Comparison of ENCODE assay signal across 2 cellular contexts in genomic region chr22:19823638-19824196, GRCh38.
TF ChIP-seq lines count a peak whose summit lies in the region.

No MANE protein-coding gene starts in this region.

TF ChIP-seq in WTC11, 78 proteins besides CTCF, POLR2A, EP300 and RAD21:
- no peak for TF ChIP-seq ZNF425 (CRISPR knock-in tag; conservative IDR thresholded peaks at IDR 0.05)
- TF ChIP-seq TP53 (CRISPR knock-in tag; IDR thresholded peaks at IDR 0.05) = no peak
- 0 out of 2 replicates have a peak, but pooled peaks have one; percentile 12 for TF ChIP-seq GABPB1 (CRISPR knock-in tag; IDR thresholded peaks at IDR 0.05)

TF ChIP-seq in HepG2, 621 proteins besides CTCF, POLR2A, EP300 and RAD21 (continues in another document):
- TF ChIP-seq ZBTB46 (CRISPR knock-in tag; IDR thresholded peaks at IDR 0.05; ENCODE audit: borderline replicate concordance) (no peak), HIC2 (CRISPR knock-in tag; IDR thresholded peaks at IDR 0.05; ENCODE audit: low read depth) (0 out of 2 replicates have a peak, but pooled peaks have one; percentile 19), EEA1 (CRISPR knock-in tag; IDR thresholded peaks at IDR 0.05; ENCODE audit: borderline replicate concordance) (peak; percentile 60; the same call in 1 of the 2 replicates), TFDP1 (CRISPR knock-in tag; IDR thresholded peaks at IDR 0.05; ENCODE audit: borderline replicate concordance) (0 out of 2 replicates have a peak, but pooled peaks have one; percentile 46), ZBTB38 (CRISPR knock-in tag; IDR thresholded peaks at IDR 0.05) (no peak; the same call in 1 of the 2 replicates), HDAC2 (CRISPR knock-in tag; IDR thresholded peaks at IDR 0.05) (0 out of 2 replicates have a peak, but pooled peaks have one; percentile 7), TAF1 (CRISPR knock-in tag; IDR thresholded peaks at IDR 0.05) (0 out of 2 replicates have a peak, but pooled peaks have one; percentile 2), GATAD1 (CRISPR knock-in tag; IDR thresholded peaks at IDR 0.05) (no peak), ZNF512 (CRISPR knock-in tag; IDR thresholded peaks at IDR 0.05) (peak; percentile 80; the same call in 1 of the 2 replicates), ZNF891 (CRISPR knock-in tag; IDR thresholded peaks at IDR 0.05) (peak; percentile 63; the same call in 1 of the 2 replicates), NRL (CRISPR knock-in tag; IDR thresholded peaks at IDR 0.05; ENCODE audit: borderline replicate concordance) (peak; percentile 44; the same call in 1 of the 2 replicates), GFI1 (CRISPR knock-in tag; IDR thresholded peaks at IDR 0.05; ENCODE audit: borderline replicate concordance) (no peak), ZKSCAN1 (IDR thresholded peaks at IDR 0.05; ENCODE audit: low read length) (no peak), ZKSCAN5 (CRISPR knock-in tag; IDR thresholded peaks at IDR 0.05) (0 out of 2 replicates have a peak, but pooled peaks have one; percentile 32), EED (CRISPR knock-in tag; IDR thresholded peaks at IDR 0.05) (no peak), MAX (IDR thresholded peaks at IDR 0.05) (peak; percentile 39), PATZ1 (CRISPR knock-in tag; IDR thresholded peaks at IDR 0.05) (0 out of 2 replicates have a peak, but pooled peaks have one; percentile 5), ZNF740 (CRISPR knock-in tag; IDR thresholded peaks at IDR 0.05) (no peak), XBP1 (CRISPR knock-in tag; IDR thresholded peaks at IDR 0.05) (no peak), MYPOP (CRISPR knock-in tag; IDR thresholded peaks at IDR 0.05) (no peak), FOXO4 (CRISPR knock-in tag; conservative IDR thresholded peaks at IDR 0.05) (0 out of 2 replicates have a peak, but pooled peaks have one; percentile 85), KLF6 (CRISPR knock-in tag; IDR thresholded peaks at IDR 0.05) (0 out of 2 replicates have a peak, but pooled peaks have one; percentile 15), ZNF362 (CRISPR knock-in tag; IDR thresholded peaks at IDR 0.05; ENCODE audit: borderline replicate concordance) (no peak), HOXA3 (CRISPR knock-in tag; IDR thresholded peaks at IDR 0.05) (no peak), CHD4 (IDR thresholded peaks at IDR 0.05; ENCODE audit: borderline replicate concordance, low read length) (peak; percentile 91), ATF7 (IDR thresholded peaks at IDR 0.05) (no peak), ATF7 (CRISPR knock-in tag; IDR thresholded peaks at IDR 0.05) (no peak), TFDP2 (CRISPR knock-in tag; IDR thresholded peaks at IDR 0.05) (peak; percentile 27; the same call in 1 of the 2 replicates), KDM2A (CRISPR knock-in tag; IDR thresholded peaks at IDR 0.05; ENCODE audit: borderline replicate concordance, low read depth) (0 out of 2 replicates have a peak, but pooled peaks have one; percentile 21), SKI (IDR thresholded peaks at IDR 0.05; ENCODE audit: partially characterized antibody) (no peak), MEIS1 (CRISPR knock-in tag; IDR thresholded peaks at IDR 0.05; ENCODE audit: borderline replicate concordance) (no peak), ATF4 (CRISPR knock-in tag; IDR thresholded peaks at IDR 0.05) (peak in 1 of 2 experiments; percentile 73; a peak in 2 of 4 replicates), ZNF276 (CRISPR knock-in tag; IDR thresholded peaks at IDR 0.05; ENCODE audit: low read depth) (0 out of 2 replicates have a peak, but pooled peaks have one; percentile 74), PRMT3 (CRISPR knock-in tag; IDR thresholded peaks at IDR 0.05; ENCODE audit: borderline replicate concordance, low read depth) (no peak), KMT2A (CRISPR knock-in tag; IDR thresholded peaks at IDR 0.05) (peak; percentile 12; the same call in 1 of the 2 replicates), CBX2 (IDR thresholded peaks at IDR 0.05; ENCODE audit: low read depth, low read length) (no peak), CBX2 (CRISPR knock-in tag; IDR thresholded peaks at IDR 0.05; ENCODE audit: low read depth) (no peak), ZBTB25 (CRISPR knock-in tag; IDR thresholded peaks at IDR 0.05) (peak; percentile 43; the same call in 1 of the 2 replicates), SMYD3 (CRISPR knock-in tag; IDR thresholded peaks at IDR 0.05) (no peak)
